ENCODE assay signal across 1 cellular context in genomic region chr20:44653536-44653935, GRCh38.
TF ChIP-seq lines count a peak whose summit lies in the region.

No MANE protein-coding gene starts in this region.

TF ChIP-seq in A549, 52 proteins besides CTCF, POLR2A, EP300 and RAD21 (continued from another document):
- TF ChIP-seq USF2 (IDR thresholded peaks at IDR 0.05): no peak
- TF ChIP-seq KDM1A (IDR thresholded peaks at IDR 0.05; ENCODE audit: low read depth): no peak
- no peak for TF ChIP-seq EHF (CRISPR knock-in tag; IDR thresholded peaks at IDR 0.05)
